ENCODE assay signal across 11 cellular contexts in genomic region chr16:69395859-69396186, GRCh38. TPM values are rescaled to one million over a fixed set of nuclear protein-coding genes. Genes with fewer than 3 reads are reported as not detected.
A peak's percentile ranks its signal among the peaks of the same experiment; 100 is the strongest.
DNase-seq lines count a peak whose midpoint lies in the region; ATAC-seq and TF ChIP-seq lines count a peak whose summit lies in the region.
"Had no signal": no experiment of that assay in that cellular context is flagged by ENCODE, and none has a peak within 500 bp of the region (broad histone marks: within the 10 kb centered on the region; RNA-seq: fewer than 3 reads in every experiment).

No MANE protein-coding gene starts in this region.

- no peak for ATAC-seq in activated CD8-positive, alpha-beta T cell treated with anti-CD3 and anti-CD28 coated beads for 36 hours
- ATAC-seq in HG03442 (IDR thresholded peaks at IDR 0.05; ENCODE audit: unreplicated experiment) = no peak

- H3K27ac ChIP-seq in liver (ENCODE audit: low read depth in 1 of 2, low read length in 2 of 2) (peak overlapping the region; percentile 88 to 93), stomach (peak overlapping the region; percentile 73 to 88 (median 83))

- no peak for DNase-seq in T-helper 1 cell
- DNase-seq in activated CD8-positive, alpha-beta T cell treated with anti-CD3 and anti-CD28 coated beads for 36 hours = no peak
- DNase-seq in stomach = no peak
- DNase-seq in DMS114 treated with DMSO at 0.1 percent for 48 hours (lab: John Stamatoyannopoulos, UW; ENCODE audit: unreplicated experiment) = no peak
- DNase-seq in cerebellar nuclear complex (lab: John Stamatoyannopoulos, UW) = no peak

- TF ChIP-seq RAD21 in liver (IDR thresholded peaks at IDR 0.05) = no peak

- no peak for TF ChIP-seq POLR2A in stomach (IDR thresholded peaks at IDR 0.05)

- no peaks in the 10 kb centered on the region for H3K36me3 ChIP-seq in liver (ENCODE audit: control insufficient read depth in 4 of 4, insufficient read depth in 3 of 4, low read depth in 1 of 4, low read length in 3 of 4)
- no peaks in the 10 kb centered on the region for H3K36me3 ChIP-seq in stomach

- peak overlapping the region; percentile 45 for H3K27ac Mint-ChIP-seq in T-helper 1 cell treated with Interleukin-12 subunit alpha and Interleukin-12 subunit beta and Interleukin-4 antibody, amounts not matched to agents 30 μg/mL and 1 μg/mL, for 36 hours
- peak overlapping the region; percentile 76 for H3K27ac Mint-ChIP-seq in activated CD8-positive, alpha-beta T cell treated with anti-CD3 and anti-CD28 coated beads for 36 hours

- no peaks in the 10 kb centered on the region for H3K9me3 ChIP-seq in liver (ENCODE audit: control insufficient read depth in 4 of 4, low read length in 3 of 4)
- no peaks in the 10 kb centered on the region for H3K9me3 ChIP-seq in stomach
- H3K9me3 ChIP-seq: testis had no signal

- H3K27me3 ChIP-seq in liver (ENCODE audit: control insufficient read depth in 4 of 4, insufficient read depth in 4 of 4, low read length in 3 of 4) = no peaks in the 10 kb centered on the region
- H3K27me3 ChIP-seq in stomach = no peaks in the 10 kb centered on the region
- H3K27me3 ChIP-seq: testis had no signal

- no peaks in the 10 kb centered on the region for H3K27me3 Mint-ChIP-seq in T-helper 1 cell treated with Interleukin-12 subunit alpha and Interleukin-12 subunit beta and Interleukin-4 antibody, amounts not matched to agents 30 μg/mL and 1 μg/mL, for 36 hours (ENCODE audit: low read depth)
- H3K27me3 Mint-ChIP-seq in activated CD8-positive, alpha-beta T cell treated with anti-CD3 and anti-CD28 coated beads for 36 hours = peaks cover 3% of the 10 kb centered on the region

- no peak overlapping the region for H3K4me3 Mint-ChIP-seq in T-helper 1 cell treated with Interleukin-12 subunit alpha and Interleukin-12 subunit beta and Interleukin-4 antibody, amounts not matched to agents 30 μg/mL and 1 μg/mL, for 36 hours
- no peak overlapping the region for H3K4me3 Mint-ChIP-seq in activated CD8-positive, alpha-beta T cell treated with anti-CD3 and anti-CD28 coated beads for 36 hours

- intact Hi-C loops in activated CD8-positive, alpha-beta T cell treated with anti-CD3 and anti-CD28 coated beads for 36 hours (cut with micrococcal nuclease) = loop anchor here (2.0 kb wide), 1 partner anchor 169 kb away; the partner anchor contains the start of gene NFAT5
- intact Hi-C loops in stomach (cut with DNase I; ENCODE audit: low total_unique reads) = no loop called here

- CTCF ChIA-PET in activated CD8-positive, alpha-beta T cell treated with anti-CD3 and anti-CD28 coated beads for 36 hours (lab: Charles Lee) = interaction anchor here (0.7 to 3.7 kb wide), 69 partner anchors 9 to 535 kb away, joined by 3 to 50 read pairs (median 5); partner anchors contain the start of genes CYB5B, NOB1 and TERF2

- H3K9ac ChIP-seq in liver (ENCODE audit: low read depth in 1 of 2, low read length in 2 of 2) = peak overlapping the region; percentile 17 to 86

- H3K4me3 ChIP-seq in liver (ENCODE audit: low read depth in 1 of 3, low read length in 3 of 3) = no peak overlapping the region
- no peak overlapping the region for H3K4me3 ChIP-seq in stomach
- H3K4me3 ChIP-seq: testis had no signal

- no peaks in the 10 kb centered on the region for H3K9me3 Mint-ChIP-seq in T-helper 1 cell treated with Interleukin-12 subunit alpha and Interleukin-12 subunit beta and Interleukin-4 antibody, amounts not matched to agents 30 μg/mL and 1 μg/mL, for 36 hours
- H3K9me3 Mint-ChIP-seq in activated CD8-positive, alpha-beta T cell treated with anti-CD3 and anti-CD28 coated beads for 36 hours = no peaks in the 10 kb centered on the region

- POLR2A ChIA-PET in activated CD8-positive, alpha-beta T cell treated with anti-CD3 and anti-CD28 coated beads for 36 hours (lab: Charles Lee) = interaction anchor here (1.0 to 2.9 kb wide), 6 partner anchors 9 to 313 kb away, joined by 3 to 17 read pairs (median 3); no protein-coding TSS in a partner anchor

- H3K4me1 ChIP-seq in liver (ENCODE audit: control insufficient read depth in 4 of 4, insufficient read depth in 4 of 4, low read length in 3 of 4) (peaks cover 4 to 27% (median 17%) of the 10 kb centered on the region in 4 donors), stomach (peaks cover 17 to 44% (median 33%) of the 10 kb centered on the region in 4 donors)

- no peaks in the 10 kb centered on the region for H3K36me3 Mint-ChIP-seq in T-helper 1 cell treated with Interleukin-12 subunit alpha and Interleukin-12 subunit beta and Interleukin-4 antibody, amounts not matched to agents 30 μg/mL and 1 μg/mL, for 36 hours (ENCODE audit: low read depth)
- no peaks in the 10 kb centered on the region for H3K36me3 Mint-ChIP-seq in activated CD8-positive, alpha-beta T cell treated with anti-CD3 and anti-CD28 coated beads for 36 hours (ENCODE audit: low read depth)

- peak; percentile 96 for TF ChIP-seq CTCF in activated CD8-positive, alpha-beta T cell treated with anti-CD3 and anti-CD28 coated beads for 36 hours (IDR thresholded peaks at IDR 0.05)
- no peak for TF ChIP-seq CTCF in liver (IDR thresholded peaks at IDR 0.05; ENCODE audit: low read depth, low read length, missing input control)
- TF ChIP-seq CTCF in stomach (IDR thresholded peaks at IDR 0.05) = no peak

- peaks cover 12% of the 10 kb centered on the region for H3K4me1 Mint-ChIP-seq in T-helper 1 cell treated with Interleukin-12 subunit alpha and Interleukin-12 subunit beta and Interleukin-4 antibody, amounts not matched to agents 30 μg/mL and 1 μg/mL, for 36 hours (ENCODE audit: low read depth)
- peaks cover 24% of the 10 kb centered on the region for H3K4me1 Mint-ChIP-seq in activated CD8-positive, alpha-beta T cell treated with anti-CD3 and anti-CD28 coated beads for 36 hours (ENCODE audit: low read depth)

- no peak for TF ChIP-seq EP300 in stomach (IDR thresholded peaks at IDR 0.05)

TF ChIP-seq in liver, 16 proteins besides CTCF, POLR2A, EP300 and RAD21 (continues in another document):
- TF ChIP-seq, protein P1, sequence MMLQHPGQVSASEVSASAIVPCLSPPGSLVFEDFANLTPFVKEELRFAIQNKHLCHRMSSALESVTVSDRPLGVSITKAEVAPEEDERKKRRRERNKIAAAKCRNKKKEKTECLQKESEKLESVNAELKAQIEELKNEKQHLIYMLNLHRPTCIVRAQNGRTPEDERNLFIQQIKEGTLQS (IDR thresholded peaks at IDR 0.05) = no peak
- TF ChIP-seq HNF4A (conservative IDR thresholded peaks at IDR 0.05) = no peak
- TF ChIP-seq, protein P2, sequence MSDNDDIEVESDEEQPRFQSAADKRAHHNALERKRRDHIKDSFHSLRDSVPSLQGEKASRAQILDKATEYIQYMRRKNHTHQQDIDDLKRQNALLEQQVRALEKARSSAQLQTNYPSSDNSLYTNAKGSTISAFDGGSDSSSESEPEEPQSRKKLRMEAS (IDR thresholded peaks at IDR 0.05) = no peak
- no peak for TF ChIP-seq EGR1 (IDR thresholded peaks at IDR 0.05; ENCODE audit: low read depth in 2 of 2)
- TF ChIP-seq GABPA (IDR thresholded peaks at IDR 0.05 in 1 of 2, conservative IDR thresholded peaks at IDR 0.05 in 1 of 2) = no peak
- TF ChIP-seq NR2F2 (IDR thresholded peaks at IDR 0.05) = no peak
- TF ChIP-seq SP1 (IDR thresholded peaks at IDR 0.05) = no peak
- no peak for TF ChIP-seq JUND (IDR thresholded peaks at IDR 0.05)
- TF ChIP-seq FOXA1 (IDR thresholded peaks at IDR 0.05) = no peak
- no peak for TF ChIP-seq FOXA2 (IDR thresholded peaks at IDR 0.05)

RNA-seq across cellular contexts. Expression of gene TERF2, which starts 10.0 kb away (rescaled TPM):
- total RNA-seq in activated CD8-positive, alpha-beta T cell treated with anti-CD3 and anti-CD28 coated beads for 36 hours = 10 to 100 TPM; 39.4 to 41.6 TPM
- 10 to 100 TPM in 1 of 2 donors, 1 to 10 TPM in 1; 8.5 to 11.3 TPM for total RNA-seq in liver
- polyA plus RNA-seq in liver = 1 to 10 TPM; 5.2 to 7.7 TPM
- total RNA-seq in stomach = 100 to 1,000 TPM in 2 of 5 donors, 10 to 100 TPM in 3; 11.6 to 209 (median 35.1) TPM
- 10 to 100 TPM in 1 of 3 donors, 1 to 10 TPM in 2; 7.6 to 13.6 (median 8.8) TPM for polyA plus RNA-seq in stomach

RNA-seq across cellular contexts. Expression of gene CYB5B, which starts 28.6 kb away (rescaled TPM):
- 100 to 1,000 TPM; 159 to 163 TPM for total RNA-seq in activated CD8-positive, alpha-beta T cell treated with anti-CD3 and anti-CD28 coated beads for 36 hours
- total RNA-seq in liver = 10 to 100 TPM; 50.8 to 86.3 TPM
- polyA plus RNA-seq in liver = 10 to 100 TPM; 38.7 to 40.8 TPM
- total RNA-seq in stomach = 10 to 100 TPM in 4 of 5 donors, 1 to 10 TPM in 1; 9.3 to 76.3 (median 46.8) TPM
- polyA plus RNA-seq in stomach = 10 to 100 TPM; 45.1 to 55.7 (median 52.9) TPM

RNA-seq across cellular contexts. Expression of gene TMED6, which starts 44.2 kb away (rescaled TPM):
- 1 to 10 TPM; 1.2 to 2.2 TPM for total RNA-seq in activated CD8-positive, alpha-beta T cell treated with anti-CD3 and anti-CD28 coated beads for 36 hours
- total RNA-seq in liver (10 to 100 TPM; 10.6 to 46.2 TPM), stomach (10 to 100 TPM in 2 of 5 donors, 1 to 10 TPM in 2, not detected in 1; 1.8 to 31.9 (median 10.8) TPM)
- polyA plus RNA-seq in liver (10 to 100 TPM in 1 of 2 donors, under 1 TPM in 1; 0.18 to 11.4 TPM), stomach (10 to 100 TPM in 2 of 3 donors, 1 to 10 TPM in 1; 3.8 to 60.1 (median 37.6) TPM)
- total RNA-seq: A172, bronchial epithelial cell had no signal

RNA-seq across cellular contexts. Expression of gene NIP7, which starts 56.3 kb away (rescaled TPM):
- total RNA-seq in activated CD8-positive, alpha-beta T cell treated with anti-CD3 and anti-CD28 coated beads for 36 hours = 10 to 100 TPM; 37.7 to 41.8 TPM
- total RNA-seq in liver = 10 to 100 TPM; 11.7 to 14.0 TPM
- polyA plus RNA-seq in liver = 10 to 100 TPM in 1 of 2 donors, 1 to 10 TPM in 1; 7.4 to 10.5 TPM
- total RNA-seq in stomach = 10 to 100 TPM in 2 of 5 donors, 1 to 10 TPM in 1, under 1 TPM in 1, not detected in 1; 0.89 to 18.9 (median 9.8) TPM
- 10 to 100 TPM; 10.9 to 16.3 (median 14.4) TPM for polyA plus RNA-seq in stomach

RNA-seq across cellular contexts. Expression of gene COG8, which starts 56.5 kb away (rescaled TPM):
- total RNA-seq in activated CD8-positive, alpha-beta T cell treated with anti-CD3 and anti-CD28 coated beads for 36 hours = 10 to 100 TPM; 26.0 to 27.4 TPM
- total RNA-seq in liver (10 to 100 TPM; 28.8 to 37.4 TPM), stomach (100 to 1,000 TPM in 1 of 5 donors, 10 to 100 TPM in 4; 18.1 to 167 (median 33.6) TPM)
- polyA plus RNA-seq in liver (10 to 100 TPM; 11.2 to 19.6 TPM), stomach (10 to 100 TPM; 11.1 to 19.7 (median 11.5) TPM)
